Comparison of ENCODE assay signal across 1 cellular context in the genomic region with DNA sequence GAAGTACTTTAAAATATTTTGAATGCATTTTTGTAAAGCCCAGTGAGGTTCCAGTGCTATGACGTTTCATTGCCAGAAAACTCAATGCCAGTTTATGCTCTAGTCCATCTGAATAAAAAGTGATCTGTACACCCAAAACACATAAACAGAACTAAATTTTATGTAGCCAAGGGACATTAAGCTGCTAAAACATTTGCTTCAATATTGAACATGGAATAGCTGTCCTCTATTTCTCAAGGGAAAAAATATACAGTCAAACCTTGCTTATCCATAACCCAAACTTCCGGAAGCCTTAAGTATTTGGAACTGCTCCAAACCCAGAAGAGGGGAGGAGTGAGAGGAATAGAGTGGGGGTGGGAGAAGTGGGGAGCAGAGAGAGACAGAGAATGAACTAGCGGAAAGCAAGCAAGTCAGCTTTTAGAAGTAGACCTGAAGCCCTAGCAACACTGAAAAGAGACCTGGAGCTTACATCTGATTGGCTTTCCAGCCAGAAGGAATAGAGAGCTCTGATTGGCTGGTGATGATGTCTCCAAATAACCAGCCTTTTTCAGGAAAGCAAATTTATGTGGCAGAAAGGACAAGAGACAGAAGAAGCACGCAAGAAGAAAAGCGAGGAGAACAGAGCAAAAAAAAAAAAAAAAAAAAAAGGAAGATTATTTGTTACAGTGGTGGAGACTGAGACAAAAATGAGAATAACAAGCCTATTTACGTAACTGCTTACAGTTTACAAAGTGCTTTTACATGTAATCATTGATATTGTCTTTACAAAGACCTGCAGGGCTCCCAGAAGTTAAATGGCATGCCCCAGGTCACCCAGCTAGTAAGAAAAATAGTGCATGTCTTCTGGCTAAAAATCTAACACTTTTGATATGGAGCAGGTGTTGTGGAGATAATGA.
TF ChIP-seq lines count a peak whose summit lies in the region.

No MANE protein-coding gene starts in this region.

TF ChIP-seq in GM12878, 131 proteins besides CTCF, POLR2A, EP300 and RAD21 (continued from another document):
- TF ChIP-seq, protein P1, sequence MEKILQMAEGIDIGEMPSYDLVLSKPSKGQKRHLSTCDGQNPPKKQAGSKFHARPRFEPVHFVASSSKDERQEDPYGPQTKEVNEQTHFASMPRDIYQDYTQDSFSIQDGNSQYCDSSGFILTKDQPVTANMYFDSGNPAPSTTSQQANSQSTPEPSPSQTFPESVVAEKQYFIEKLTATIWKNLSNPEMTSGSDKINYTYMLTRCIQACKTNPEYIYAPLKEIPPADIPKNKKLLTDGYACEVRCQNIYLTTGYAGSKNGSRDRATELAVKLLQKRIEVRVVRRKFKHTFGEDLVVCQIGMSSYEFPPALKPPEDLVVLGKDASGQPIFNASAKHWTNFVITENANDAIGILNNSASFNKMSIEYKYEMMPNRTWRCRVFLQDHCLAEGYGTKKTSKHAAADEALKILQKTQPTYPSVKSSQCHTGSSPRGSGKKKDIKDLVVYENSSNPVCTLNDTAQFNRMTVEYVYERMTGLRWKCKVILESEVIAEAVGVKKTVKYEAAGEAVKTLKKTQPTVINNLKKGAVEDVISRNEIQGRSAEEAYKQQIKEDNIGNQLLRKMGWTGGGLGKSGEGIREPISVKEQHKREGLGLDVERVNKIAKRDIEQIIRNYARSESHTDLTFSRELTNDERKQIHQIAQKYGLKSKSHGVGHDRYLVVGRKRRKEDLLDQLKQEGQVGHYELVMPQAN (conservative IDR thresholded peaks at IDR 0.05), result no peak
- no peak for TF ChIP-seq CREM (IDR thresholded peaks at IDR 0.05; ENCODE audit: low read depth)
- TF ChIP-seq, protein P2, sequence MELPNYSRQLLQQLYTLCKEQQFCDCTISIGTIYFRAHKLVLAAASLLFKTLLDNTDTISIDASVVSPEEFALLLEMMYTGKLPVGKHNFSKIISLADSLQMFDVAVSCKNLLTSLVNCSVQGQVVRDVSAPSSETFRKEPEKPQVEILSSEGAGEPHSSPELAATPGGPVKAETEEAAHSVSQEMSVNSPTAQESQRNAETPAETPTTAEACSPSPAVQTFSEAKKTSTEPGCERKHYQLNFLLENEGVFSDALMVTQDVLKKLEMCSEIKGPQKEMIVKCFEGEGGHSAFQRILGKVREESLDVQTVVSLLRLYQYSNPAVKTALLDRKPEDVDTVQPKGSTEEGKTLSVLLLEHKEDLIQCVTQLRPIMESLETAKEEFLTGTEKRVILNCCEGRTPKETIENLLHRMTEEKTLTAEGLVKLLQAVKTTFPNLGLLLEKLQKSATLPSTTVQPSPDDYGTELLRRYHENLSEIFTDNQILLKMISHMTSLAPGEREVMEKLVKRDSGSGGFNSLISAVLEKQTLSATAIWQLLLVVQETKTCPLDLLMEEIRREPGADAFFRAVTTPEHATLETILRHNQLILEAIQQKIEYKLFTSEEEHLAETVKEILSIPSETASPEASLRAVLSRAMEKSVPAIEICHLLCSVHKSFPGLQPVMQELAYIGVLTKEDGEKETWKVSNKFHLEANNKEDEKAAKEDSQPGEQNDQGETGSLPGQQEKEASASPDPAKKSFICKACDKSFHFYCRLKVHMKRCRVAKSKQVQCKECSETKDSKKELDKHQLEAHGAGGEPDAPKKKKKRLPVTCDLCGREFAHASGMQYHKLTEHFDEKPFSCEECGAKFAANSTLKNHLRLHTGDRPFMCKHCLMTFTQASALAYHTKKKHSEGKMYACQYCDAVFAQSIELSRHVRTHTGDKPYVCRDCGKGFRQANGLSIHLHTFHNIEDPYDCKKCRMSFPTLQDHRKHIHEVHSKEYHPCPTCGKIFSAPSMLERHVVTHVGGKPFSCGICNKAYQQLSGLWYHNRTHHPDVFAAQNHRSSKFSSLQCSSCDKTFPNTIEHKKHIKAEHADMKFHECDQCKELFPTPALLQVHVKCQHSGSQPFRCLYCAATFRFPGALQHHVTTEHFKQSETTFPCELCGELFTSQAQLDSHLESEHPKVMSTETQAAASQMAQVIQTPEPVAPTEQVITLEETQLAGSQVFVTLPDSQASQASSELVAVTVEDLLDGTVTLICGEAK (IDR thresholded peaks at IDR 0.05; ENCODE audit: borderline replicate concordance), result no peak
- TF ChIP-seq NFYA (IDR thresholded peaks at IDR 0.05; ENCODE audit: borderline replicate concordance, low read depth, low read length), result no peak
- TF ChIP-seq MXI1 (IDR thresholded peaks at IDR 0.05; ENCODE audit: low read depth, low read length), result no peak
- TF ChIP-seq SMC3 (IDR thresholded peaks at IDR 0.05; ENCODE audit: borderline replicate concordance, low read length), result no peak
- TF ChIP-seq BHLHE40 (IDR thresholded peaks at IDR 0.05; ENCODE audit: borderline replicate concordance in 1 of 2, low read depth in 2 of 2, low read length in 1 of 2), result peak in 1 of 2 experiments; percentile 6; a peak in 1 of 4 replicates
- no peak for TF ChIP-seq TARDBP (IDR thresholded peaks at IDR 0.05; ENCODE audit: borderline replicate concordance)
- TF ChIP-seq, protein P3, sequence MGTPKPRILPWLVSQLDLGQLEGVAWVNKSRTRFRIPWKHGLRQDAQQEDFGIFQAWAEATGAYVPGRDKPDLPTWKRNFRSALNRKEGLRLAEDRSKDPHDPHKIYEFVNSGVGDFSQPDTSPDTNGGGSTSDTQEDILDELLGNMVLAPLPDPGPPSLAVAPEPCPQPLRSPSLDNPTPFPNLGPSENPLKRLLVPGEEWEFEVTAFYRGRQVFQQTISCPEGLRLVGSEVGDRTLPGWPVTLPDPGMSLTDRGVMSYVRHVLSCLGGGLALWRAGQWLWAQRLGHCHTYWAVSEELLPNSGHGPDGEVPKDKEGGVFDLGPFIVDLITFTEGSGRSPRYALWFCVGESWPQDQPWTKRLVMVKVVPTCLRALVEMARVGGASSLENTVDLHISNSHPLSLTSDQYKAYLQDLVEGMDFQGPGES (IDR thresholded peaks at IDR 0.05), result no peak
- no peak for TF ChIP-seq ZNF274 (IDR thresholded peaks at IDR 0.05; ENCODE audit: insufficient read depth, insufficient read length)
- TF ChIP-seq, protein P4, sequence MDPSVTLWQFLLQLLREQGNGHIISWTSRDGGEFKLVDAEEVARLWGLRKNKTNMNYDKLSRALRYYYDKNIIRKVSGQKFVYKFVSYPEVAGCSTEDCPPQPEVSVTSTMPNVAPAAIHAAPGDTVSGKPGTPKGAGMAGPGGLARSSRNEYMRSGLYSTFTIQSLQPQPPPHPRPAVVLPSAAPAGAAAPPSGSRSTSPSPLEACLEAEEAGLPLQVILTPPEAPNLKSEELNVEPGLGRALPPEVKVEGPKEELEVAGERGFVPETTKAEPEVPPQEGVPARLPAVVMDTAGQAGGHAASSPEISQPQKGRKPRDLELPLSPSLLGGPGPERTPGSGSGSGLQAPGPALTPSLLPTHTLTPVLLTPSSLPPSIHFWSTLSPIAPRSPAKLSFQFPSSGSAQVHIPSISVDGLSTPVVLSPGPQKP (IDR thresholded peaks at IDR 0.05; ENCODE audit: low read depth, low read length), result 0 out of 2 replicates have a peak, but pooled peaks have one; percentile 32
- TF ChIP-seq FOXM1 (IDR thresholded peaks at IDR 0.05; ENCODE audit: low read depth, low read length), result peak; percentile 44; the same call in 1 of the 2 replicates
- peak; percentile 90 for TF ChIP-seq SMAD1 (IDR thresholded peaks at IDR 0.05; ENCODE audit: low read depth, partially characterized antibody)
- no peak for TF ChIP-seq NFXL1 (IDR thresholded peaks at IDR 0.05; ENCODE audit: borderline replicate concordance)
- TF ChIP-seq, protein P5, sequence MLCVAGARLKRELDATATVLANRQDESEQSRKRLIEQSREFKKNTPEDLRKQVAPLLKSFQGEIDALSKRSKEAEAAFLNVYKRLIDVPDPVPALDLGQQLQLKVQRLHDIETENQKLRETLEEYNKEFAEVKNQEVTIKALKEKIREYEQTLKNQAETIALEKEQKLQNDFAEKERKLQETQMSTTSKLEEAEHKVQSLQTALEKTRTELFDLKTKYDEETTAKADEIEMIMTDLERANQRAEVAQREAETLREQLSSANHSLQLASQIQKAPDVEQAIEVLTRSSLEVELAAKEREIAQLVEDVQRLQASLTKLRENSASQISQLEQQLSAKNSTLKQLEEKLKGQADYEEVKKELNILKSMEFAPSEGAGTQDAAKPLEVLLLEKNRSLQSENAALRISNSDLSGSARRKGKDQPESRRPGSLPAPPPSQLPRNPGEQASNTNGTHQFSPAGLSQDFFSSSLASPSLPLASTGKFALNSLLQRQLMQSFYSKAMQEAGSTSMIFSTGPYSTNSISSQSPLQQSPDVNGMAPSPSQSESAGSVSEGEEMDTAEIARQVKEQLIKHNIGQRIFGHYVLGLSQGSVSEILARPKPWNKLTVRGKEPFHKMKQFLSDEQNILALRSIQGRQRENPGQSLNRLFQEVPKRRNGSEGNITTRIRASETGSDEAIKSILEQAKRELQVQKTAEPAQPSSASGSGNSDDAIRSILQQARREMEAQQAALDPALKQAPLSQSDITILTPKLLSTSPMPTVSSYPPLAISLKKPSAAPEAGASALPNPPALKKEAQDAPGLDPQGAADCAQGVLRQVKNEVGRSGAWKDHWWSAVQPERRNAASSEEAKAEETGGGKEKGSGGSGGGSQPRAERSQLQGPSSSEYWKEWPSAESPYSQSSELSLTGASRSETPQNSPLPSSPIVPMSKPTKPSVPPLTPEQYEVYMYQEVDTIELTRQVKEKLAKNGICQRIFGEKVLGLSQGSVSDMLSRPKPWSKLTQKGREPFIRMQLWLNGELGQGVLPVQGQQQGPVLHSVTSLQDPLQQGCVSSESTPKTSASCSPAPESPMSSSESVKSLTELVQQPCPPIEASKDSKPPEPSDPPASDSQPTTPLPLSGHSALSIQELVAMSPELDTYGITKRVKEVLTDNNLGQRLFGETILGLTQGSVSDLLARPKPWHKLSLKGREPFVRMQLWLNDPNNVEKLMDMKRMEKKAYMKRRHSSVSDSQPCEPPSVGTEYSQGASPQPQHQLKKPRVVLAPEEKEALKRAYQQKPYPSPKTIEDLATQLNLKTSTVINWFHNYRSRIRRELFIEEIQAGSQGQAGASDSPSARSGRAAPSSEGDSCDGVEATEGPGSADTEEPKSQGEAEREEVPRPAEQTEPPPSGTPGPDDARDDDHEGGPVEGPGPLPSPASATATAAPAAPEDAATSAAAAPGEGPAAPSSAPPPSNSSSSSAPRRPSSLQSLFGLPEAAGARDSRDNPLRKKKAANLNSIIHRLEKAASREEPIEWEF (IDR thresholded peaks at IDR 0.05; ENCODE audit: insufficient replicate concordance, low read depth, low read length), result no peak
- no peak for TF ChIP-seq RBBP5 (conservative IDR thresholded peaks at IDR 0.05)
TF ChIP-seq in GM12878: peak in this region for 30.
